24 cellular contexts compared by ENCODE assay signal in the genomic region with DNA sequence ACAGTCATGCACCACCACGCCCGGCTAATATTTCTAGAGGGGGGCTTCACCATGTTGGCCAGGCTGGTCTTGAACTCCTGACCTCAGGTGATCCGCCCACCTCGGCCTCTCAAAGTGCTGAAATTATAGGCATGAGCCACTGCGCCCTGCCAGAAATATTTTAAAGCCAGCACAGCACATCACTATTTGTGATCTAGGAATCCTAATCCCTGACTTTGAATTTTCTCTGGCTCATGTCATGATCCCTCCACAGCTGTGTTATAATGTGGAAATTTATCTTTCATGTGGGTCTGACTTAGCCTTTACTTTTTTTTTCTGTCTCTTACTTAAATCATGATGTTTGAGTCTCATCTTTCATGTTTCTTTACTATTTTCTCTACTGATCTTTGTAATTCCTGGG.
"Had no signal": no experiment of that assay in that cellular context is flagged by ENCODE, and none has a peak within 500 bp of the region (broad histone marks: within the 10 kb centered on the region; RNA-seq: fewer than 3 reads in every experiment).

No MANE protein-coding gene starts in this region.

- H3K9me3 Mint-ChIP-seq: endodermal cell; immature natural killer cell; naive thymus-derived CD8-positive, alpha-beta T cell; stimulated activated memory B cell treated with anti-CD40 and anti-IgM and Interleukin-4, amounts not matched to agents 10 μg/mL and 1 μg/mL and 100 μg/mL, for 72 hours; type B pancreatic cell had no signal

- H3K36me3 Mint-ChIP-seq: naive thymus-derived CD8-positive, alpha-beta T cell; stimulated activated memory B cell treated with anti-CD40 and anti-IgM and Interleukin-4, amounts not matched to agents 10 μg/mL and 1 μg/mL and 100 μg/mL, for 72 hours; type B pancreatic cell had no signal

- H3K4me3 Mint-ChIP-seq: endodermal cell; immature natural killer cell; naive thymus-derived CD8-positive, alpha-beta T cell; stimulated activated memory B cell treated with anti-CD40 and anti-IgM and Interleukin-4, amounts not matched to agents 10 μg/mL and 1 μg/mL and 100 μg/mL, for 72 hours; type B pancreatic cell had no signal

- H3K27me3 Mint-ChIP-seq: naive thymus-derived CD8-positive, alpha-beta T cell had no signal

- DNase-seq: cerebellar nuclear complex; cortex of kidney; effector CD8-positive, alpha-beta T cell; endodermal cell; foreskin melanocyte; glutamatergic neuron; heart right ventricle; hippocampal formation; immature natural killer cell; mesenchymal stem cell; midbrain; naive thymus-derived CD8-positive, alpha-beta T cell; occipital lobe; ovary; posterior cingulate gyrus; psoas muscle; right cardiac atrium; sigmoid colon; spleen; stimulated activated CD4-positive, alpha-beta T cell treated with anti-CD3 and anti-CD28 coated beads, Interleukin-4, amount 100 ng/mL, for 4 hours; stomach; thyroid gland had no signal

- H3K27ac Mint-ChIP-seq: endodermal cell; immature natural killer cell; naive thymus-derived CD8-positive, alpha-beta T cell; stimulated activated memory B cell treated with anti-CD40 and anti-IgM and Interleukin-4, amounts not matched to agents 10 μg/mL and 1 μg/mL and 100 μg/mL, for 72 hours; type B pancreatic cell had no signal
